8 cellular contexts compared by ENCODE assay signal in the genomic region with DNA sequence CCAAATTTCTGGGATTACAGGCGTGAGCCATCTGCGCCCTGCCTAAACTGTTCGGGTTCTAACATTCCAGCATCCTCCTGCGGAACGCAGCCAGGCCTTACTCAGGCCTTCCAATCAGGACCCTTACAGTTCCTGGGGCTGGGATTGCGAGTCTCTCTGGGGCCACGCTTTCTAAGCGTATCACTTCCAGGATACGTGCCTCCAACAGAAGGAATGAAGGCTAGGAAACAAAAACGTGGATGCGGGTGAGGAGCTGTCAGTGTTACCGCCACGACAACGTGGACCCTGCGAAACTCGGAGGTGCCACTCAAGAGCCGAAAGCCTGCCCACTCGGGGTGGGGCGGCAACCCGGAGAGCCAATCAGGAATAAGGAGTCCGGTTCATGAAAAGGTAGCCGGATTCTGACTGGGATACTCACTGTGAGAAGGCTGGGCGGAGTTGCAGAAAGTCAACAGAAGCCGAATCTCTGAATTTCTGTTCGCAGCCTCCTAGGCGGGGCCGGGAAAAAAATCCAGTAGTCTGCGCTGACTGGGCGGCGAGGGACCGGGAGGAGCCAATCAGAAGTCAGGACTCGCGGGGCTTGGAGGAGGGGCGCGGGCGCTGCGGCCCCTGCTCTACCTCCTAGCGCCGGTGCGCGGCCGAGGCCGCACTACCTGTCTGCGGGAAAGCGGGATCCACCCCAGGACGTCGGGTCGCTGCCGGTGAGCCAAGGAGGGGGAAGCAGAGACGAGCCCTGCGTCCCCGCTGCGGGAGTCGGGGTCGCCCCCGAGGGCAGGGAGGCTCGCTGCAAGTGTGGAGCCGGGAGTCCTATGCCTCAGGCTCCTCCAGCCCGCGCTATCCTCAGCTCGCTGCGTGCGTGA. TPM values are rescaled to one million over a fixed set of nuclear protein-coding genes. Genes with fewer than 3 reads are reported as not detected.
DNase-seq lines count a peak whose midpoint lies in the region; ATAC-seq and TF ChIP-seq lines count a peak whose summit lies in the region.

A gene with protein sequence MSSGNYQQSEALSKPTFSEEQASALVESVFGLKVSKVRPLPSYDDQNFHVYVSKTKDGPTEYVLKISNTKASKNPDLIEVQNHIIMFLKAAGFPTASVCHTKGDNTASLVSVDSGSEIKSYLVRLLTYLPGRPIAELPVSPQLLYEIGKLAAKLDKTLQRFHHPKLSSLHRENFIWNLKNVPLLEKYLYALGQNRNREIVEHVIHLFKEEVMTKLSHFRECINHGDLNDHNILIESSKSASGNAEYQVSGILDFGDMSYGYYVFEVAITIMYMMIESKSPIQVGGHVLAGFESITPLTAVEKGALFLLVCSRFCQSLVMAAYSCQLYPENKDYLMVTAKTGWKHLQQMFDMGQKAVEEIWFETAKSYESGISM (plus strand): TSS at position 607 of the 860 bp plus-strand sequence. CDS start 5,512 bp downstream, outside the sequence.

- H3K9ac ChIP-seq in rectal smooth muscle tissue (ENCODE audit: low read length): peak within 1 kb of the TSS; percentile 61

- ATAC-seq in GM18502 (IDR thresholded peaks at IDR 0.05; ENCODE audit: poor library complexity, unreplicated experiment) (peak; percentile 92), HG02973 (IDR thresholded peaks at IDR 0.05; ENCODE audit: unreplicated experiment) (peak; percentile 86), aorta (ENCODE audit: low FRiP score) (peak; percentile 97)

- intact Hi-C loops in aorta (cut with DNase I): no loop called here

- 0 to 1% methylated on average over 63 of the region's 63 CpGs for WGBS in aorta, 2 donors

- DNase-seq in NCI-H2029 (lab: John Stamatoyannopoulos, UW) (peak; percentile 83), T1000 (lab: John Stamatoyannopoulos, UW) (peak; percentile 89), astrocyte of the spinal cord (ENCODE audit: low read depth, low spot score) (peak; percentile 98), hippocampal formation (lab: John Stamatoyannopoulos, UW) (peak; percentile 80 to 88), aorta (peak; percentile 94 to 95)

- H3K36me3 ChIP-seq in rectal smooth muscle tissue (ENCODE audit: control insufficient read depth, insufficient read depth, low read length) (no peaks in the 10 kb centered on the region), aorta (ENCODE audit: control insufficient read depth in 1 of 2, insufficient read depth in 2 of 2, low read length in 1 of 2) (no peaks in the 10 kb centered on the region)

- H3K27ac ChIP-seq in rectal smooth muscle tissue (ENCODE audit: low read depth, low read length) (peak within 1 kb of the TSS; percentile 42), aorta (ENCODE audit: low read depth in 1 of 2, low read length in 2 of 2) (peak within 1 kb of the TSS in 1 of 2 donors; percentile 58)

- H3K9me3 ChIP-seq in aorta (ENCODE audit: control insufficient read depth, low read length): no peaks in the 10 kb centered on the region

- in situ Hi-C loops in astrocyte of the spinal cord (cut with HindIII; ENCODE audit: low sequenced_read_pairs): no loop called here

- H3K4me3 ChIP-seq in astrocyte of the spinal cord (ENCODE audit: low read depth, low read length): peak within 1 kb of the TSS; percentile 88
- H3K4me3 ChIP-seq in rectal smooth muscle tissue (ENCODE audit: low read length): peak within 1 kb of the TSS; percentile 83
- H3K4me3 ChIP-seq in aorta (ENCODE audit: low read length in 2 of 2): peak within 1 kb of the TSS; percentile 59 to 67

- H3K27me3 ChIP-seq in rectal smooth muscle tissue (ENCODE audit: control insufficient read depth, insufficient read depth, low read length): no peaks in the 10 kb centered on the region
- H3K27me3 ChIP-seq in aorta (ENCODE audit: control insufficient read depth in 1 of 2, insufficient read depth in 2 of 2, low read length in 1 of 2): no peaks in the 10 kb centered on the region

- peaks cover 6% of the 10 kb centered on the region for H3K4me1 ChIP-seq in rectal smooth muscle tissue (ENCODE audit: control insufficient read depth, insufficient read depth, low read length)
- H3K4me1 ChIP-seq in aorta (ENCODE audit: control insufficient read depth in 1 of 2, insufficient read depth in 2 of 2, low read length in 2 of 2): no peaks in the 10 kb centered on the region

- peak; percentile 14 for TF ChIP-seq CTCF in astrocyte of the spinal cord (IDR thresholded peaks at IDR 0.05; ENCODE audit: low read depth, low read length)

RNA-seq across cellular contexts. Expression of the gene that starts here (rescaled TPM):
- 1 to 10 TPM; 4.5 to 8.0 TPM for total RNA-seq in aorta
- 1 to 10 TPM in 1 of 2 donors, under 1 TPM in 1; 0.88 to 8.6 TPM for polyA plus RNA-seq in aorta
